In genomic region chr20:9071976-9072726, GRCh38 we compare ENCODE assay signal across 18 cellular contexts. TPM values are rescaled to one million over a fixed set of nuclear protein-coding genes. Genes with fewer than 3 reads are reported as not detected.
DNase-seq lines count a peak whose midpoint lies in the region; ATAC-seq and TF ChIP-seq lines count a peak whose summit lies in the region.
"Had no signal": no experiment of that assay in that cellular context is flagged by ENCODE, and none has a peak within 500 bp of the region (broad histone marks: within the 10 kb centered on the region; RNA-seq: fewer than 3 reads in every experiment).

No MANE protein-coding gene starts in this region.

- BruUV-seq in OCI-LY7 (replicated peaks; lab: Mats Ljungman, UMichigan), result no TSS peak

- H3K36me3 Mint-ChIP-seq in GM23338 (ENCODE audit: low read depth), result peaks cover 3% of the 10 kb centered on the region; the same call in 1 of the 3 replicates
- H3K36me3 Mint-ChIP-seq in activated T-helper 17 cell treated with anti-CD3 and anti-CD28 coated beads, Interleukin-2, amount 50 U/mL, for 72 hours (ENCODE audit: low read depth), result no peaks in the 10 kb centered on the region

- no peak overlapping the region for H3K4me3 ChIP-seq in GM23338
- no peak overlapping the region for H3K4me3 ChIP-seq in OCI-LY7 (ENCODE audit: low read depth, low read length, poor library complexity, severe bottlenecking)
- H3K4me3 ChIP-seq: SJSA1, upper lobe of right lung had no signal

- TF ChIP-seq CTCF in GM23338 (conservative IDR thresholded peaks at IDR 0.05; ENCODE audit: low read depth in 2 of 2) (no peak), OCI-LY7 (conservative IDR thresholded peaks at IDR 0.05; ENCODE audit: low read length) (no peak)

- peak; percentile 34 for DNase-seq in AG08395 (ENCODE audit: low spot score)
- no peak for DNase-seq in GM23338 (ENCODE audit: low spot score)
- DNase-seq in UCSD-AML1 (lab: John Stamatoyannopoulos, UW; ENCODE audit: unreplicated experiment), result peak; percentile 19
- peak; percentile 22 for DNase-seq in kidney glomerular epithelial cell (lab: John Stamatoyannopoulos, UW)
- DNase-seq in OCI-LY7 (ENCODE audit: low spot score), result no peak
- no peak for DNase-seq in NCI-H1105 treated with DMSO at 0.1 percent for 48 hours (lab: John Stamatoyannopoulos, UW)
- DNase-seq: activated CD8-positive, alpha-beta memory T cell treated with anti-CD3 and anti-CD28 coated beads for 24 hours; activated naive CD4-positive, alpha-beta T cell treated with anti-CD3 and anti-CD28 coated beads for 36 hours; Karpas-422; NCI-H1930; stimulated activated CD4-positive, alpha-beta T cell treated with anti-CD3 and anti-CD28 coated beads, Interleukin-4, amount 100 ng/mL, for 1 hour; upper lobe of right lung had no signal

- peaks cover 9% of the 10 kb centered on the region for H3K27me3 Mint-ChIP-seq in GM23338 (ENCODE audit: insufficient read depth, low read depth, poor library complexity)
- H3K27me3 Mint-ChIP-seq in activated T-helper 17 cell treated with anti-CD3 and anti-CD28 coated beads, Interleukin-2, amount 50 U/mL, for 72 hours, result peaks cover 20% of the 10 kb centered on the region

- H3K9me2 ChIP-seq in GM23338 (ENCODE audit: insufficient read depth) (no peaks in the 10 kb centered on the region), OCI-LY7 (ENCODE audit: insufficient read depth, low read length) (no peaks in the 10 kb centered on the region)

- POLR2A ChIA-PET in OCI-LY7 (lab: Charles Lee), result interaction anchor here (0.6 to 1.2 kb wide), 4 partner anchors 13 to 40 kb away, joined by 3 to 4 read pairs (median 3); no protein-coding TSS in a partner anchor

- H3K4me1 ChIP-seq in GM23338 (ENCODE audit: insufficient read depth) (peaks cover 52% of the 10 kb centered on the region), OCI-LY7 (ENCODE audit: insufficient read depth, low read length, poor library complexity, severe bottlenecking) (no peaks in the 10 kb centered on the region)
- H3K4me1 ChIP-seq: breast epithelium, upper lobe of right lung had no signal

- peak overlapping the region; percentile 56; the same call in 1 of the 2 replicates for H3K27ac Mint-ChIP-seq in GM23338
- no peak overlapping the region for H3K27ac Mint-ChIP-seq in activated T-helper 17 cell treated with anti-CD3 and anti-CD28 coated beads, Interleukin-2, amount 50 U/mL, for 72 hours
- H3K27ac Mint-ChIP-seq: activated naive CD4-positive, alpha-beta T cell treated with anti-CD3 and anti-CD28 coated beads for 36 hours; natural killer cell treated with Interleukin-12 subunit alpha and Interleukin-12 subunit beta and Interleukin-15 and Interleukin-18, amount 100 ng/mL, for 72 hours had no signal

- CTCF ChIA-PET in OCI-LY7 (lab: Charles Lee; ENCODE audit: unreplicated experiment), result no interaction called here

- peaks cover 61% of the 10 kb centered on the region for H3K4me1 Mint-ChIP-seq in GM23338
- peaks cover 3% of the 10 kb centered on the region for H3K4me1 Mint-ChIP-seq in activated T-helper 17 cell treated with anti-CD3 and anti-CD28 coated beads, Interleukin-2, amount 50 U/mL, for 72 hours

- H4K20me1 ChIP-seq in GM23338 (replicated peaks; ENCODE audit: insufficient read depth), result no peaks in the 10 kb centered on the region
- H4K20me1 ChIP-seq in OCI-LY7 (ENCODE audit: insufficient read depth, low read length), result no peaks in the 10 kb centered on the region

- H3K27me3 ChIP-seq in GM23338 (ENCODE audit: insufficient read depth), result no peaks in the 10 kb centered on the region
- H3K27me3 ChIP-seq: breast epithelium, SJSA1 had no signal

- intact Hi-C loops in OCI-LY7 (cut with micrococcal nuclease; ENCODE audit: unreplicated experiment), result no loop called here

- peaks cover 3% of the 10 kb centered on the region; the same call in 1 of the 3 replicates for H3K9me3 Mint-ChIP-seq in GM23338
- peaks cover 3% of the 10 kb centered on the region for H3K9me3 Mint-ChIP-seq in activated T-helper 17 cell treated with anti-CD3 and anti-CD28 coated beads, Interleukin-2, amount 50 U/mL, for 72 hours
- H3K9me3 Mint-ChIP-seq: activated naive CD4-positive, alpha-beta T cell treated with anti-CD3 and anti-CD28 coated beads for 36 hours had no signal

- no peaks in the 10 kb centered on the region for H3F3A ChIP-seq in GM23338 (replicated peaks; ENCODE audit: low read depth)

- H3K4me2 ChIP-seq in GM23338 (peak overlapping the region; percentile 40; the same call in 1 of the 2 replicates), OCI-LY7 (ENCODE audit: low read length) (no peak overlapping the region)

- H3K36me3 ChIP-seq in GM23338 (ENCODE audit: insufficient read depth) (no peaks in the 10 kb centered on the region), OCI-LY7 (ENCODE audit: insufficient read depth, low read length) (no peaks in the 10 kb centered on the region)
- H3K36me3 ChIP-seq: breast epithelium, upper lobe of right lung had no signal

- no peaks in the 10 kb centered on the region for H3K9me3 ChIP-seq in OCI-LY7 (ENCODE audit: low read length)
- H3K9me3 ChIP-seq: breast epithelium, upper lobe of right lung had no signal

- H3K79me2 ChIP-seq in GM23338 (replicated peaks; ENCODE audit: insufficient read depth), result peaks cover 65% of the 10 kb centered on the region
- no peaks in the 10 kb centered on the region for H3K79me2 ChIP-seq in OCI-LY7 (ENCODE audit: insufficient read depth, low read depth, low read length)

- ATAC-seq in GM23338 (no peak), GM19463 (IDR thresholded peaks at IDR 0.05; ENCODE audit: unreplicated experiment) (no peak)
- ATAC-seq in activated T-helper 17 cell treated with anti-CD3 and anti-CD28 coated beads, Interleukin-2, amount 50 U/mL, for 72 hours (replicated peaks), result no peak
- ATAC-seq: left lobe of liver; natural killer cell treated with Interleukin-12 subunit alpha and Interleukin-12 subunit beta and Interleukin-15 and Interleukin-18, amount 100 ng/mL, for 72 hours; upper lobe of right lung had no signal

- H3K4me3 Mint-ChIP-seq in GM23338, result no peak overlapping the region
- no peak overlapping the region for H3K4me3 Mint-ChIP-seq in activated T-helper 17 cell treated with anti-CD3 and anti-CD28 coated beads, Interleukin-2, amount 50 U/mL, for 72 hours
- H3K4me3 Mint-ChIP-seq: activated naive CD4-positive, alpha-beta T cell treated with anti-CD3 and anti-CD28 coated beads for 36 hours; natural killer cell treated with Interleukin-12 subunit alpha and Interleukin-12 subunit beta and Interleukin-15 and Interleukin-18, amount 100 ng/mL, for 72 hours had no signal

- H2AFZ ChIP-seq in GM23338 (no peak overlapping the region), OCI-LY7 (ENCODE audit: low read length) (no peak overlapping the region)

- 0 out of 2 replicates have a peak overlapping the region, but pooled peaks have one; percentile 18 for H3K27ac ChIP-seq in GM23338 (ENCODE audit: low read depth)
- H3K27ac ChIP-seq in OCI-LY7 (ENCODE audit: low read depth, low read length, poor library complexity, severe bottlenecking), result no peak overlapping the region
- H3K27ac ChIP-seq: breast epithelium, SJSA1, upper lobe of right lung had no signal

TF ChIP-seq in GM23338, 12 proteins besides CTCF, POLR2A, EP300 and RAD21 (continues in another document):
- TF ChIP-seq STAT1 (IDR thresholded peaks at IDR 0.05; ENCODE audit: unreplicated experiment) (no peak), JUNB (IDR thresholded peaks at IDR 0.05; ENCODE audit: unreplicated experiment) (no peak)
- TF ChIP-seq, protein P1, sequence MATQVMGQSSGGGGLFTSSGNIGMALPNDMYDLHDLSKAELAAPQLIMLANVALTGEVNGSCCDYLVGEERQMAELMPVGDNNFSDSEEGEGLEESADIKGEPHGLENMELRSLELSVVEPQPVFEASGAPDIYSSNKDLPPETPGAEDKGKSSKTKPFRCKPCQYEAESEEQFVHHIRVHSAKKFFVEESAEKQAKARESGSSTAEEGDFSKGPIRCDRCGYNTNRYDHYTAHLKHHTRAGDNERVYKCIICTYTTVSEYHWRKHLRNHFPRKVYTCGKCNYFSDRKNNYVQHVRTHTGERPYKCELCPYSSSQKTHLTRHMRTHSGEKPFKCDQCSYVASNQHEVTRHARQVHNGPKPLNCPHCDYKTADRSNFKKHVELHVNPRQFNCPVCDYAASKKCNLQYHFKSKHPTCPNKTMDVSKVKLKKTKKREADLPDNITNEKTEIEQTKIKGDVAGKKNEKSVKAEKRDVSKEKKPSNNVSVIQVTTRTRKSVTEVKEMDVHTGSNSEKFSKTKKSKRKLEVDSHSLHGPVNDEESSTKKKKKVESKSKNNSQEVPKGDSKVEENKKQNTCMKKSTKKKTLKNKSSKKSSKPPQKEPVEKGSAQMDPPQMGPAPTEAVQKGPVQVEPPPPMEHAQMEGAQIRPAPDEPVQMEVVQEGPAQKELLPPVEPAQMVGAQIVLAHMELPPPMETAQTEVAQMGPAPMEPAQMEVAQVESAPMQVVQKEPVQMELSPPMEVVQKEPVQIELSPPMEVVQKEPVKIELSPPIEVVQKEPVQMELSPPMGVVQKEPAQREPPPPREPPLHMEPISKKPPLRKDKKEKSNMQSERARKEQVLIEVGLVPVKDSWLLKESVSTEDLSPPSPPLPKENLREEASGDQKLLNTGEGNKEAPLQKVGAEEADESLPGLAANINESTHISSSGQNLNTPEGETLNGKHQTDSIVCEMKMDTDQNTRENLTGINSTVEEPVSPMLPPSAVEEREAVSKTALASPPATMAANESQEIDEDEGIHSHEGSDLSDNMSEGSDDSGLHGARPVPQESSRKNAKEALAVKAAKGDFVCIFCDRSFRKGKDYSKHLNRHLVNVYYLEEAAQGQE (IDR thresholded peaks at IDR 0.05; ENCODE audit: unreplicated experiment), result no peak

RNA-seq across cellular contexts. Expression of gene PLCB4, which starts 3.3 kb away (rescaled TPM):
- total RNA-seq in GM23338 (2014; rRNA removed; shearing (Covaris generic)), result 5.9 and 16.1 TPM in 2 replicates
- 3.5 and 6.5 TPM in 2 replicates for polyA plus RNA-seq in GM23338 (2016; fragmentation: Nextera tagmentation; extraction: Ambion mirVana)
- total RNA-seq in OCI-LY7 (2014; rRNA removed; shearing (Covaris generic)), result not detected in 2 replicates
- not detected in 2 replicates for total RNA-seq in OCI-LY7 (2022)
- total RNA-seq in activated T-helper 17 cell treated with anti-CD3 and anti-CD28 coated beads, Interleukin-2, amount 50 U/mL, for 72 hours, result not detected
- total RNA-seq: activated naive CD4-positive, alpha-beta T cell treated with anti-CD3 and anti-CD28 coated beads for 36 hours; natural killer cell treated with Interleukin-12 subunit alpha and Interleukin-12 subunit beta and Interleukin-15 and Interleukin-18, amount 100 ng/mL, for 72 hours had no signal

Comparison
In these comparisons a context has a peak if more than half of its experiments do, and no peak if none do; other contexts are left out.
1. DNase-seq: peak in AG08395 (single experiment), UCSD-AML1 (single experiment) and kidney glomerular epithelial cell (single experiment); none in GM23338 (single experiment), OCI-LY7 (single experiment) and NCI-H1105 treated with DMSO at 0.1 percent for 48 hours (single experiment).